In genomic region chr17:82815354-82815753, GRCh38 we compare ENCODE assay signal across 15 cellular contexts. TPM values are rescaled to one million over a fixed set of nuclear protein-coding genes. Genes with fewer than 3 reads are reported as not detected.
"Had no signal": no experiment of that assay in that cellular context is flagged by ENCODE, and none has a peak within 500 bp of the region (broad histone marks: within the 10 kb centered on the region; RNA-seq: fewer than 3 reads in every experiment).

No MANE protein-coding gene starts in this region.

- H3K4me3 Mint-ChIP-seq: activated naive CD4-positive, alpha-beta T cell treated with anti-CD3 and anti-CD28 coated beads for 36 hours; naive thymus-derived CD8-positive, alpha-beta T cell; stimulated activated memory B cell treated with anti-CD40 and anti-IgM and Interleukin-4, amounts not matched to agents 10 μg/mL and 1 μg/mL and 100 μg/mL, for 72 hours had no signal

- H3K27me3 Mint-ChIP-seq: naive thymus-derived CD8-positive, alpha-beta T cell; stimulated activated memory B cell treated with anti-CD40 and anti-IgM and Interleukin-4, amounts not matched to agents 10 μg/mL and 1 μg/mL and 100 μg/mL, for 72 hours had no signal

- H3K36me3 ChIP-seq: adrenal gland had no signal

- H3K4me3 ChIP-seq: adrenal gland, hepatocyte, lung, smooth muscle cell, tibial nerve had no signal

- H3K27me3 ChIP-seq: adrenal gland, hepatocyte, tibial nerve had no signal

- H3K27ac ChIP-seq: adrenal gland, hepatocyte, tibial nerve had no signal

- DNase-seq: activated CD4-positive, CD25-positive, alpha-beta regulatory T cell treated with anti-CD3 and anti-CD28 coated beads, Interleukin-2, amount 50 U/mL, for 72 hours; activated naive CD4-positive, alpha-beta T cell treated with anti-CD3 and anti-CD28 coated beads for 36 hours; adrenal gland; central memory CD4-positive, alpha-beta T cell; erythroblast; kidney glomerular epithelial cell; midbrain had no signal

- H3K4me1 ChIP-seq: adrenal gland, tibial nerve had no signal

- H3K27ac Mint-ChIP-seq: activated naive CD4-positive, alpha-beta T cell treated with anti-CD3 and anti-CD28 coated beads for 36 hours had no signal

- ATAC-seq: naive thymus-derived CD8-positive, alpha-beta T cell; right cardiac atrium; stimulated activated memory B cell treated with anti-CD40 and anti-IgM and Interleukin-4, amounts not matched to agents 10 μg/mL and 1 μg/mL and 100 μg/mL, for 72 hours had no signal

RNA-seq across cellular contexts. Expression of gene ZNF750, which starts 24.5 kb away (rescaled TPM):
- total RNA-seq: activated naive CD4-positive, alpha-beta T cell treated with anti-CD3 and anti-CD28 coated beads for 36 hours; naive thymus-derived CD8-positive, alpha-beta T cell; right cardiac atrium; subcutaneous adipose tissue; tibial nerve had no signal
